Comparison of ENCODE assay signal across 18 cellular contexts in the genomic region with DNA sequence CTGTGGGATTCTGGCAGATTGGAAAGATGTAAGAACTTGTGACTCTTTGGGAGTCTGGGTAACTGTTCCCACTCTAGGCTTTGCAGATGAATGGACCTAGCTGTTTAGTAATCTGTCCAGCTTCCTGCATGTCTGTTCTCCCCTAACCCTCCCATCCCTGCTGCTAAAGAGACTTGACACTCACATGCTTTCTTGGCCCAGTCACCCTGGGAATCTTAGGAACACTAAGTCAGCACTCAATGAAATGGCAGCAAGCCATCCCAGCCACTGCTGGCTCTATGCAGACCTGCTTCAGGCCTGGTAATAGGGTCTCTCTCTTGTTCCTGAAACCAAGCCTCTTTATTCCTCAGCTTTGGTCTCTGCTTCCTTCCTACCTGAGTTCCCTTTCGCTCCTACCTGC.
DNase-seq lines count a peak whose midpoint lies in the region; ATAC-seq and TF ChIP-seq lines count a peak whose summit lies in the region.
"Had no signal": no experiment of that assay in that cellular context is flagged by ENCODE, and none has a peak within 500 bp of the region (broad histone marks: within the 10 kb centered on the region; RNA-seq: fewer than 3 reads in every experiment).

No MANE protein-coding gene starts in this region.

- H3K79me1 ChIP-seq in mesenchymal stem cell (replicated peaks; ENCODE audit: low read length, poor library complexity, severe bottlenecking): no peaks in the 10 kb centered on the region

- H3K23ac ChIP-seq in mesenchymal stem cell (ENCODE audit: low read length in 2 of 2): no peak overlapping the region

- H2AK5ac ChIP-seq in mesenchymal stem cell (ENCODE audit: low read length, severe bottlenecking): no peak overlapping the region

- no peak overlapping the region for H3K4me2 ChIP-seq in mesenchymal stem cell (ENCODE audit: low read length, poor library complexity, severe bottlenecking)

- H2BK12ac ChIP-seq in mesenchymal stem cell (ENCODE audit: low read length in 2 of 2): no peak overlapping the region

- H4K91ac ChIP-seq in mesenchymal stem cell (ENCODE audit: low read length): no peak overlapping the region

- peaks cover 1% of the 10 kb centered on the region for H3K4me1 ChIP-seq in mesenchymal stem cell (ENCODE audit: control insufficient read depth, insufficient read depth, low read depth, low read length)
- no peaks in the 10 kb centered on the region for H3K4me1 ChIP-seq in effector memory CD4-positive, alpha-beta T cell (ENCODE audit: control insufficient read depth, insufficient read depth, low read length, poor library complexity, severe bottlenecking)
- H3K4me1 ChIP-seq: BE2C had no signal

- ATAC-seq in HG02981 (IDR thresholded peaks at IDR 0.05; ENCODE audit: unreplicated experiment): no peak
- ATAC-seq in HG03280 (IDR thresholded peaks at IDR 0.05; ENCODE audit: unreplicated experiment): no peak
- ATAC-seq in GM19035 (IDR thresholded peaks at IDR 0.05; ENCODE audit: unreplicated experiment): no peak
- ATAC-seq: HCT116, T-cell had no signal

- DNase-seq in BJ (ENCODE audit: low read depth): peak; percentile 50
- peak; percentile 5 for DNase-seq in SK-MEL-5 (ENCODE audit: low read depth, low spot score)
- peak; percentile 27 for DNase-seq in fibroblast of gingiva (ENCODE audit: low read depth)
- DNase-seq in mesenchymal stem cell: peak; percentile 52
- no peak for DNase-seq in effector memory CD4-positive, alpha-beta T cell
- DNase-seq: activated CD8-positive, alpha-beta memory T cell treated with anti-CD3 and anti-CD28 coated beads, Interleukin-2, amount 50 U/mL, for 48 hours; BE2C; mesendoderm; NCI-H146; NCI-H446 treated with DMSO at 0.1 percent for 48 hours; OCI-M1; T-cell had no signal

- H3K27me3 ChIP-seq in BJ (ENCODE audit: control insufficient read depth, insufficient read depth, low read length): no peaks in the 10 kb centered on the region
- no peaks in the 10 kb centered on the region for H3K27me3 ChIP-seq in mesenchymal stem cell (ENCODE audit: control insufficient read depth in 1 of 2, insufficient read depth in 1 of 2, low read length in 2 of 2)
- no peaks in the 10 kb centered on the region for H3K27me3 ChIP-seq in effector memory CD4-positive, alpha-beta T cell (replicated peaks; ENCODE audit: control insufficient read depth, insufficient read depth, low read length, poor library complexity, severe bottlenecking)
- H3K27me3 ChIP-seq: BE2C, neutrophil had no signal

- no peak overlapping the region for H3K14ac ChIP-seq in mesenchymal stem cell (ENCODE audit: low read length in 2 of 2)

- H3K18ac ChIP-seq in mesenchymal stem cell (ENCODE audit: low read depth in 1 of 2, low read length in 2 of 2): no peak overlapping the region

- H3K4ac ChIP-seq in mesenchymal stem cell (ENCODE audit: low read depth in 1 of 2, low read length in 2 of 2): no peak overlapping the region

- H2AFZ ChIP-seq in mesenchymal stem cell (ENCODE audit: low read depth, low read length): no peak overlapping the region

- in situ Hi-C loops in SK-MEL-5 (cut with HindIII; ENCODE audit: low pct_unique_long_range_greater_than_20kb, low sequenced_read_pairs): no loop called here

- H3K36me3 ChIP-seq in BJ (ENCODE audit: control insufficient read depth, insufficient read depth, low read length) (no peaks in the 10 kb centered on the region), mesenchymal stem cell (ENCODE audit: control insufficient read depth in 1 of 2, insufficient read depth in 2 of 2, low read depth in 1 of 2, low read length in 2 of 2) (no peaks in the 10 kb centered on the region)
- H3K36me3 ChIP-seq in effector memory CD4-positive, alpha-beta T cell (ENCODE audit: control insufficient read depth, insufficient read depth, low read length): no peaks in the 10 kb centered on the region
- H3K36me3 ChIP-seq: BE2C, neutrophil had no signal

- WGBS in mesenchymal stem cell: 83% methylated on average over 1 of the region's 1 CpG

- POLR2A ChIA-PET in BJ (lab: Charles Lee): no interaction called here

- H3K9me3 ChIP-seq in mesenchymal stem cell (ENCODE audit: control insufficient read depth, low read length): no peaks in the 10 kb centered on the region
- no peaks in the 10 kb centered on the region for H3K9me3 ChIP-seq in effector memory CD4-positive, alpha-beta T cell (ENCODE audit: control insufficient read depth, low read length)
- H3K9me3 ChIP-seq: BE2C, neutrophil had no signal

- no peak overlapping the region for H3K4me3 ChIP-seq in BJ (ENCODE audit: low read depth, low read length)
- H3K4me3 ChIP-seq in mesenchymal stem cell (ENCODE audit: insufficient read depth in 1 of 2, low read depth in 1 of 2, low read length in 2 of 2): no peak overlapping the region
- H3K4me3 ChIP-seq in effector memory CD4-positive, alpha-beta T cell (ENCODE audit: insufficient read depth, low read depth, low read length, poor library complexity, severe bottlenecking): no peak overlapping the region

- H2BK15ac ChIP-seq in mesenchymal stem cell (ENCODE audit: low read depth, poor library complexity, severe bottlenecking): no peak overlapping the region

- H2BK120ac ChIP-seq in mesenchymal stem cell (ENCODE audit: low read depth, low read length): no peak overlapping the region

- H4K8ac ChIP-seq in mesenchymal stem cell (ENCODE audit: low read length): no peak overlapping the region

- no peak overlapping the region for H2BK5ac ChIP-seq in mesenchymal stem cell (ENCODE audit: low read depth, low read length, poor library complexity, severe bottlenecking)

- H3K9ac ChIP-seq in mesenchymal stem cell (ENCODE audit: low read length): peak overlapping the region; percentile 28

- H3K27ac ChIP-seq in mesenchymal stem cell (ENCODE audit: low read length, poor library complexity, severe bottlenecking): no peak overlapping the region
- H3K27ac ChIP-seq in effector memory CD4-positive, alpha-beta T cell (ENCODE audit: insufficient read depth, low read length, poor library complexity, severe bottlenecking): no peak overlapping the region
- H3K27ac ChIP-seq: HL-60, neutrophil had no signal

- TF ChIP-seq CTCF in BJ (IDR thresholded peaks at IDR 0.05; ENCODE audit: insufficient read depth, low read depth, low read length): no peak

- CTCF ChIA-PET in BJ (lab: Yijun Ruan, JAX): interaction anchor here (1.0 to 1.6 kb wide), 3 partner anchors 40 to 244 kb away, joined by 3 read pairs; no protein-coding TSS in a partner anchor

Comparison
In these comparisons a context has a peak if more than half of its experiments do, and no peak if none do; other contexts are left out.
1. DNase-seq: peak in BJ (single experiment), SK-MEL-5 (single experiment), fibroblast of gingiva (single experiment) and mesenchymal stem cell (single experiment); none in effector memory CD4-positive, alpha-beta T cell (0 of 3).